In genomic region chr16:64724339-64724738, GRCh38 we compare ENCODE assay signal across 35 cellular contexts.
"Had no signal": no experiment of that assay in that cellular context is flagged by ENCODE, and none has a peak within 500 bp of the region (broad histone marks: within the 10 kb centered on the region; RNA-seq: fewer than 3 reads in every experiment).

No MANE protein-coding gene starts in this region.

- H3K9me3 ChIP-seq: MG63 had no signal

- H3K9ac ChIP-seq: KMS-11 had no signal

- H3K27me3 ChIP-seq: MG63 had no signal

- H3K4me3 ChIP-seq: MG63 had no signal

- H3K36me3 ChIP-seq: MG63 had no signal

- H3K4me2 ChIP-seq: KMS-11 had no signal

- DNase-seq: Karpas-422, Kasumi-1, MG63, MM.1S, MV-4-11, NCI-H1048, NCI-H1092, NCI-H1092 treated with DMSO at 0.1 percent for 48 hours, NCI-H1105, NCI-H1105 treated with DMSO at 0.1 percent for 48 hours, NCI-H1417, NCI-H1417 treated with DMSO at 0.1 percent for 48 hours, NCI-H1436, NCI-H1436 treated with DMSO at 0.1 percent for 48 hours, NCI-H146, NCI-H1694, NCI-H1694 treated with DMSO at 0.1 percent for 48 hours, NCI-H187, NCI-H187 treated with DMSO at 0.1 percent for 48 hours, NCI-H1930, NCI-H2029, NCI-H2029 treated with DMSO at 0.1 percent for 48 hours, NCI-H2081, NCI-H2081 treated with DMSO at 0.1 percent for 48 hours, NCI-H2107, NCI-H2171, NCI-H2171 treated with DMSO at 0.1 percent for 48 hours, NCI-H2227 treated with DMSO at 0.1 percent for 48 hours, NCI-H226, NCI-H345, NCI-H446, NCI-H446 treated with DMSO at 0.1 percent for 48 hours, NCI-H510A, NCI-H510A treated with DMSO at 0.1 percent for 48 hours had no signal

- H3K27ac ChIP-seq: KMS-11 had no signal
